In genomic region chr13:94263038-94263437, GRCh38 we compare ENCODE assay signal across 16 cellular contexts.
DNase-seq lines count a peak whose midpoint lies in the region; ATAC-seq, FAIRE-seq and TF ChIP-seq lines count a peak whose summit lies in the region.
"Had no signal": no experiment of that assay in that cellular context is flagged by ENCODE, and none has a peak within 500 bp of the region (broad histone marks: within the 10 kb centered on the region; RNA-seq: fewer than 3 reads in every experiment).

No MANE protein-coding gene starts in this region.

- no peak overlapping the region for H3K4me3 Mint-ChIP-seq in glutamatergic neuron (ENCODE audit: unreplicated experiment)
- H3K4me3 Mint-ChIP-seq: CD4-positive, CD25-positive, alpha-beta regulatory T cell had no signal

- H3K27me3 ChIP-seq in HepG2 (ENCODE audit: control insufficient read depth in 1 of 2, insufficient read depth in 2 of 2, low read length in 2 of 2) (no peaks in the 10 kb centered on the region), right lobe of liver (no peaks in the 10 kb centered on the region)
- H3K27me3 ChIP-seq: BLaER1 treated with 17β-estradiol and CSF1 and Interleukin-3, amounts not matched to agents 10 nM and 100 nM had no signal

- H3K4me1 Mint-ChIP-seq in glutamatergic neuron (ENCODE audit: low read depth, unreplicated experiment): peaks cover 8% of the 10 kb centered on the region

- no peak overlapping the region for H2AFZ ChIP-seq in HepG2 (ENCODE audit: low read length)
- H2AFZ ChIP-seq: GM23248 had no signal

- CTCF ChIA-PET in HepG2 (lab: Yijun Ruan, JAX; ENCODE audit: low intra/inter-chr PET ratio, low total read pairs): no interaction called here

- peak overlapping the region; percentile 6 for H3K27ac Mint-ChIP-seq in glutamatergic neuron (ENCODE audit: unreplicated experiment)

- H3K36me3 Mint-ChIP-seq in glutamatergic neuron (ENCODE audit: unreplicated experiment): no peaks in the 10 kb centered on the region
- H3K36me3 Mint-ChIP-seq: CD4-positive, CD25-positive, alpha-beta regulatory T cell had no signal

- 24% methylated on average over 3 of the region's 3 CpGs for WGBS in HepG2 (ENCODE audit: low lambda C conversion rate)
- WGBS in right lobe of liver (ENCODE audit: insufficient coverage, low coverage, low lambda C conversion rate, missing lambda C conversion rate): 68% methylated on average over 3 of the region's 3 CpGs

- H3K9ac ChIP-seq in HepG2 (ENCODE audit: insufficient read depth, low read depth, low read length): no peak overlapping the region
- H3K9ac ChIP-seq: BLaER1 treated with 17β-estradiol and CSF1 and Interleukin-3, amounts not matched to agents 10 nM and 100 nM; GM23248; KMS-11 had no signal

- no peaks in the 10 kb centered on the region for H3K9me3 ChIP-seq in HepG2 (ENCODE audit: low read length)
- H3K9me3 ChIP-seq in right lobe of liver: no peaks in the 10 kb centered on the region
- H3K9me3 ChIP-seq: BLaER1 treated with 17β-estradiol and CSF1 and Interleukin-3, amounts not matched to agents 10 nM and 100 nM had no signal

- H3K9me3 Mint-ChIP-seq in glutamatergic neuron (ENCODE audit: unreplicated experiment): no peaks in the 10 kb centered on the region

- H3K36me3 ChIP-seq in HepG2 (replicated peaks in 1 of 2; ENCODE audit: control insufficient read depth in 1 of 2, insufficient read depth in 2 of 2, low read length in 2 of 2): no peaks in the 10 kb centered on the region
- no peaks in the 10 kb centered on the region for H3K36me3 ChIP-seq in right lobe of liver
- H3K36me3 ChIP-seq: BLaER1 treated with 17β-estradiol and CSF1 and Interleukin-3, amounts not matched to agents 10 nM and 100 nM had no signal

- H3K4me3 ChIP-seq in HepG2 (replicated peaks in 1 of 3; ENCODE audit: insufficient read depth in 1 of 3, low read depth in 2 of 3, low read length in 3 of 3): no peak overlapping the region
- no peak overlapping the region for H3K4me3 ChIP-seq in right lobe of liver
- H3K4me3 ChIP-seq: BLaER1 treated with 17β-estradiol and CSF1 and Interleukin-3, amounts not matched to agents 10 nM and 100 nM; GM23248 had no signal

- H3K27ac ChIP-seq in HepG2 (ENCODE audit: extremely low read length, insufficient read depth, low read length): no peak overlapping the region
- H3K27ac ChIP-seq in right lobe of liver: no peak overlapping the region
- H3K27ac ChIP-seq: BLaER1 treated with 17β-estradiol and CSF1 and Interleukin-3, amounts not matched to agents 10 nM and 100 nM; GM23248; KMS-11 had no signal

- POLR2A ChIA-PET in HepG2 (lab: Yijun Ruan, JAX): no interaction called here

- BruUV-seq in HepG2 (replicated peaks; lab: Mats Ljungman, UMichigan): no TSS peak

- peak; percentile 17 for DNase-seq in DMS153 (lab: John Stamatoyannopoulos, UW)
- DNase-seq in DMS153 treated with DMSO at 0.1 percent for 48 hours (lab: John Stamatoyannopoulos, UW; ENCODE audit: unreplicated experiment): no peak
- peak; percentile 37 for DNase-seq in HepG2 (ENCODE audit: low spot score)
- no peak for DNase-seq in right lobe of liver
- no peak for DNase-seq in glutamatergic neuron
- no peak for DNase-seq in Ammon's horn (ENCODE audit: low spot score)
- DNase-seq in DMS79 (lab: John Stamatoyannopoulos, UW): no peak
- no peak for DNase-seq in G401 (ENCODE audit: low spot score)
- DNase-seq: 8988T; AML-193; CD4-positive, CD25-positive, alpha-beta regulatory T cell; GM23248; H7 had no signal

- TF ChIP-seq RAD21 in HepG2 (CRISPR knock-in tag; IDR thresholded peaks at IDR 0.05): no peak

- no peak overlapping the region for H3K4me2 ChIP-seq in HepG2 (ENCODE audit: low read depth, low read length)
- H3K4me2 ChIP-seq: BLaER1 treated with 17β-estradiol and CSF1 and Interleukin-3, amounts not matched to agents 10 nM and 100 nM; KMS-11 had no signal

- peaks cover 5% of the 10 kb centered on the region for H3K27me3 Mint-ChIP-seq in glutamatergic neuron (ENCODE audit: unreplicated experiment)
- H3K27me3 Mint-ChIP-seq: CD4-positive, CD25-positive, alpha-beta regulatory T cell had no signal

- H4K20me1 ChIP-seq in HepG2 (ENCODE audit: insufficient read depth, low read length): no peaks in the 10 kb centered on the region
- H4K20me1 ChIP-seq: BLaER1 treated with 17β-estradiol and CSF1 and Interleukin-3, amounts not matched to agents 10 nM and 100 nM had no signal

- H3K79me2 ChIP-seq in HepG2 (ENCODE audit: insufficient read depth, low read length): no peaks in the 10 kb centered on the region

- TF ChIP-seq POLR2A in HepG2 (IDR thresholded peaks at IDR 0.05; ENCODE audit: insufficient read depth in 1 of 2, low read depth in 2 of 2, low read length in 2 of 2): no peak
- TF ChIP-seq POLR2A in right lobe of liver (IDR thresholded peaks at IDR 0.05): no peak

- TF ChIP-seq CTCF in HepG2 (CRISPR knock-in tag; IDR thresholded peaks at IDR 0.05) (no peak), right lobe of liver (IDR thresholded peaks at IDR 0.05) (no peak), glutamatergic neuron (IDR thresholded peaks at IDR 0.05; ENCODE audit: partially characterized antibody, unreplicated experiment) (no peak)

- in situ Hi-C loops in HepG2 (cut with HindIII; ENCODE audit: extremely low pct_ligation_motif_present, low pct_unique_long_range_greater_than_20kb) (no loop called here), G401 (cut with HindIII; ENCODE audit: low sequenced_read_pairs) (no loop called here)

- intact Hi-C loops in HepG2 (cut with micrococcal nuclease; ENCODE audit: unreplicated experiment) (no loop called here), right lobe of liver (cut with DNase I) (no loop called here)

- TF ChIP-seq EP300 in HepG2 (IDR thresholded peaks at IDR 0.05; ENCODE audit: low read depth in 2 of 2, low read length in 2 of 2) (peak in 1 of 2 experiments; percentile 79; a peak in 2 of 4 replicates), HepG2 (CRISPR knock-in tag; IDR thresholded peaks at IDR 0.05; ENCODE audit: borderline replicate concordance) (no peak)

- peak; percentile 15 for FAIRE-seq in HepG2 (lab: Jason Lieb, UNC)
- FAIRE-seq: GM18507 had no signal

- ATAC-seq in HepG2: peak; percentile 59
- no peak for ATAC-seq in right lobe of liver

- H3K4me1 ChIP-seq in HepG2 (ENCODE audit: insufficient read depth, low read length): peaks cover 28% of the 10 kb centered on the region
- no peaks in the 10 kb centered on the region for H3K4me1 ChIP-seq in right lobe of liver

TF ChIP-seq in HepG2, 621 proteins besides CTCF, POLR2A, EP300 and RAD21 (continues in another document):
- TF ChIP-seq PRDM10 (CRISPR knock-in tag; IDR thresholded peaks at IDR 0.05; ENCODE audit: low read depth) (no peak), GATAD2A (CRISPR knock-in tag; IDR thresholded peaks at IDR 0.05) (peak; percentile 64; the same call in 1 of the 2 replicates), MXD4 (CRISPR knock-in tag; IDR thresholded peaks at IDR 0.05) (no peak), ISL2 (CRISPR knock-in tag; IDR thresholded peaks at IDR 0.05) (peak; percentile 91), ZFP91 (CRISPR knock-in tag; IDR thresholded peaks at IDR 0.05; ENCODE audit: borderline replicate concordance) (no peak), SAP130 (CRISPR knock-in tag; IDR thresholded peaks at IDR 0.05; ENCODE audit: low read depth) (peak; percentile 17; the same call in 1 of the 2 replicates), RCOR2 (CRISPR knock-in tag; IDR thresholded peaks at IDR 0.05) (0 out of 2 replicates have a peak, but pooled peaks have one; percentile 20), SP140L (CRISPR knock-in tag; IDR thresholded peaks at IDR 0.05; ENCODE audit: borderline replicate concordance) (no peak), KDM1A (CRISPR knock-in tag; IDR thresholded peaks at IDR 0.05) (peak; percentile 63; the same call in 1 of the 2 replicates), ADNP (CRISPR knock-in tag; IDR thresholded peaks at IDR 0.05) (0 out of 2 replicates have a peak, but pooled peaks have one; percentile 41), NR3C1 (CRISPR knock-in tag; IDR thresholded peaks at IDR 0.05) (no peak), SPEN (CRISPR knock-in tag; IDR thresholded peaks at IDR 0.05; ENCODE audit: low read depth) (no peak), FOXJ3 (CRISPR knock-in tag; IDR thresholded peaks at IDR 0.05; ENCODE audit: borderline replicate concordance) (peak; percentile 60; the same call in 1 of the 2 replicates)

Comparison
In these comparisons a context has a peak if more than half of its experiments do, and no peak if none do; other contexts are left out.
1. DNase-seq: peak in DMS153 (single experiment) and HepG2 (single experiment); none in DMS153 treated with DMSO at 0.1 percent for 48 hours (single experiment), right lobe of liver (0 of 3), glutamatergic neuron (single experiment), Ammon's horn (single experiment), DMS79 (single experiment) and G401 (single experiment).